ENCODE assay signal across 1 cellular context in genomic region chr11:108008656-108009496, GRCh38.
TF ChIP-seq lines count a peak whose summit lies in the region.

Gene CUL5 (plus strand): TSS chr11:108008898. CDS start chr11:108009349, 451 bp downstream.

TF ChIP-seq in HepG2, 621 proteins besides CTCF, POLR2A, EP300 and RAD21 (continued from another document and continues in another):
- TF ChIP-seq SSRP1 (CRISPR knock-in tag; IDR thresholded peaks at IDR 0.05), result no peak
- no peak; the same call in 1 of the 2 replicates for TF ChIP-seq KIAA2018 (CRISPR knock-in tag; IDR thresholded peaks at IDR 0.05; ENCODE audit: borderline replicate concordance)
- no peak; the same call in 1 of the 2 replicates for TF ChIP-seq ZUFSP (CRISPR knock-in tag; IDR thresholded peaks at IDR 0.05; ENCODE audit: borderline replicate concordance)
- no peak for TF ChIP-seq ZNF292 (CRISPR knock-in tag; IDR thresholded peaks at IDR 0.05; ENCODE audit: borderline replicate concordance, low read depth)
- peak; percentile 72 for TF ChIP-seq ZMYM2 (CRISPR knock-in tag; IDR thresholded peaks at IDR 0.05)
- TF ChIP-seq MIER3 (CRISPR knock-in tag; IDR thresholded peaks at IDR 0.05; ENCODE audit: borderline replicate concordance), result 0 out of 2 replicates have a peak, but pooled peaks have one; percentile 14
- TF ChIP-seq, protein P1, sequence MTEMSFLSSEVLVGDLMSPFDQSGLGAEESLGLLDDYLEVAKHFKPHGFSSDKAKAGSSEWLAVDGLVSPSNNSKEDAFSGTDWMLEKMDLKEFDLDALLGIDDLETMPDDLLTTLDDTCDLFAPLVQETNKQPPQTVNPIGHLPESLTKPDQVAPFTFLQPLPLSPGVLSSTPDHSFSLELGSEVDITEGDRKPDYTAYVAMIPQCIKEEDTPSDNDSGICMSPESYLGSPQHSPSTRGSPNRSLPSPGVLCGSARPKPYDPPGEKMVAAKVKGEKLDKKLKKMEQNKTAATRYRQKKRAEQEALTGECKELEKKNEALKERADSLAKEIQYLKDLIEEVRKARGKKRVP (CRISPR knock-in tag; IDR thresholded peaks at IDR 0.05), result peak in 1 of 2 experiments; percentile 76; a peak in 2 of 4 replicates
- peak; percentile 84 for TF ChIP-seq ZNF160 (CRISPR knock-in tag; IDR thresholded peaks at IDR 0.05)
- peak; percentile 85; the same call in 1 of the 2 replicates for TF ChIP-seq ZNF598 (CRISPR knock-in tag; IDR thresholded peaks at IDR 0.05; ENCODE audit: borderline replicate concordance)
- TF ChIP-seq, protein P2, sequence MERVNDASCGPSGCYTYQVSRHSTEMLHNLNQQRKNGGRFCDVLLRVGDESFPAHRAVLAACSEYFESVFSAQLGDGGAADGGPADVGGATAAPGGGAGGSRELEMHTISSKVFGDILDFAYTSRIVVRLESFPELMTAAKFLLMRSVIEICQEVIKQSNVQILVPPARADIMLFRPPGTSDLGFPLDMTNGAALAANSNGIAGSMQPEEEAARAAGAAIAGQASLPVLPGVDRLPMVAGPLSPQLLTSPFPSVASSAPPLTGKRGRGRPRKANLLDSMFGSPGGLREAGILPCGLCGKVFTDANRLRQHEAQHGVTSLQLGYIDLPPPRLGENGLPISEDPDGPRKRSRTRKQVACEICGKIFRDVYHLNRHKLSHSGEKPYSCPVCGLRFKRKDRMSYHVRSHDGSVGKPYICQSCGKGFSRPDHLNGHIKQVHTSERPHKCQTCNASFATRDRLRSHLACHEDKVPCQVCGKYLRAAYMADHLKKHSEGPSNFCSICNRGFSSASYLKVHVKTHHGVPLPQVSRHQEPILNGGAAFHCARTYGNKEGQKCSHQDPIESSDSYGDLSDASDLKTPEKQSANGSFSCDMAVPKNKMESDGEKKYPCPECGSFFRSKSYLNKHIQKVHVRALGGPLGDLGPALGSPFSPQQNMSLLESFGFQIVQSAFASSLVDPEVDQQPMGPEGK (CRISPR knock-in tag; IDR thresholded peaks at IDR 0.05), result peak; percentile 26; the same call in 1 of the 2 replicates
- TF ChIP-seq IRF2 (CRISPR knock-in tag; IDR thresholded peaks at IDR 0.05), result peak; percentile 12; the same call in 1 of the 2 replicates
- no peak for TF ChIP-seq ZKSCAN1 (IDR thresholded peaks at IDR 0.05; ENCODE audit: low read length)
- no peak; the same call in 1 of the 2 replicates for TF ChIP-seq ZNF737 (CRISPR knock-in tag; IDR thresholded peaks at IDR 0.05; ENCODE audit: borderline replicate concordance)
- TF ChIP-seq, protein P3, sequence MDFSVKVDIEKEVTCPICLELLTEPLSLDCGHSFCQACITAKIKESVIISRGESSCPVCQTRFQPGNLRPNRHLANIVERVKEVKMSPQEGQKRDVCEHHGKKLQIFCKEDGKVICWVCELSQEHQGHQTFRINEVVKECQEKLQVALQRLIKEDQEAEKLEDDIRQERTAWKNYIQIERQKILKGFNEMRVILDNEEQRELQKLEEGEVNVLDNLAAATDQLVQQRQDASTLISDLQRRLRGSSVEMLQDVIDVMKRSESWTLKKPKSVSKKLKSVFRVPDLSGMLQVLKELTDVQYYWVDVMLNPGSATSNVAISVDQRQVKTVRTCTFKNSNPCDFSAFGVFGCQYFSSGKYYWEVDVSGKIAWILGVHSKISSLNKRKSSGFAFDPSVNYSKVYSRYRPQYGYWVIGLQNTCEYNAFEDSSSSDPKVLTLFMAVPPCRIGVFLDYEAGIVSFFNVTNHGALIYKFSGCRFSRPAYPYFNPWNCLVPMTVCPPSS (IDR thresholded peaks at IDR 0.05), result no peak
- TF ChIP-seq HOXA5 (CRISPR knock-in tag; IDR thresholded peaks at IDR 0.05), result peak; percentile 86
- TF ChIP-seq SMAD1 (CRISPR knock-in tag; IDR thresholded peaks at IDR 0.05; ENCODE audit: borderline replicate concordance, low read depth), result no peak
- peak; percentile 76; the same call in 1 of the 2 replicates for TF ChIP-seq NFKBIZ (CRISPR knock-in tag; IDR thresholded peaks at IDR 0.05)
- TF ChIP-seq ZBTB7A (CRISPR knock-in tag; IDR thresholded peaks at IDR 0.05), result peak; percentile 53
- TF ChIP-seq, protein P4, sequence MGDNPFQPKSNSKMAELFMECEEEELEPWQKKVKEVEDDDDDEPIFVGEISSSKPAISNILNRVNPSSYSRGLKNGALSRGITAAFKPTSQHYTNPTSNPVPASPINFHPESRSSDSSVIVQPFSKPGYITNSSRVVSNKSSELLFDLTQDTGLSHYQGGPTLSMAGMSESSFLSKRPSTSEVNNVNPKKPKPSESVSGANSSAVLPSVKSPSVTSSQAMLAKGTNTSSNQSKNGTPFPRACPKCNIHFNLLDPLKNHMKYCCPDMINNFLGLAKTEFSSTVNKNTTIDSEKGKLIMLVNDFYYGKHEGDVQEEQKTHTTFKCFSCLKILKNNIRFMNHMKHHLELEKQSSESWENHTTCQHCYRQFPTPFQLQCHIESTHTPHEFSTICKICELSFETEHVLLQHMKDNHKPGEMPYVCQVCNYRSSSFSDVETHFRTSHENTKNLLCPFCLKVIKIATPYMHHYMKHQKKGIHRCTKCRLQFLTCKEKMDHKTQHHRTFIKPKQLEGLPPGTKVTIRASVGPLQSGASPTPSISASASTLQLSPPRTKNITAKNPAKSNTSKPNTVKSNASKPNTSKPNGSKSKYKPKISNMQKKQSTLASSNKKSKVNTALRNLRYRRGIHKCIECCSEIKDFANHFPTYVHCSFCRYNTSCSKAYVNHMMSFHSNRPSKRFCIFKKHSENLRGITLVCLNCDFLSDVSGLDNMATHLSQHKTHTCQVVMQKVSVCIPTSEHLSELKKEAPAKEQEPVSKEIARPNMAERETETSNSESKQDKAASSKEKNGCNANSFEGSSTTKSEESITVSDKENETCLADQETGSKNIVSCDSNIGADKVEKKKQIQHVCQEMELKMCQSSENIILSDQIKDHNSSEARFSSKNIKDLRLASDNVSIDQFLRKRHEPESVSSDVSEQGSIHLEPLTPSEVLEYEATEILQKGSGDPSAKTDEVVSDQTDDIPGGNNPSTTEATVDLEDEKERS (CRISPR knock-in tag; IDR thresholded peaks at IDR 0.05), result peak; percentile 78; the same call in 1 of the 2 replicates
- no peak for TF ChIP-seq MLLT10 (CRISPR knock-in tag; IDR thresholded peaks at IDR 0.05)
- no peak for TF ChIP-seq SMARCC2 (IDR thresholded peaks at IDR 0.05)
- 0 out of 2 replicates have a peak, but pooled peaks have one; percentile 28 for TF ChIP-seq POLR2AphosphoS2 (IDR thresholded peaks at IDR 0.05; ENCODE audit: low read depth, low read length)
- no peak for TF ChIP-seq ZNF34 (CRISPR knock-in tag; IDR thresholded peaks at IDR 0.05; ENCODE audit: borderline replicate concordance)
- TF ChIP-seq, protein P5, sequence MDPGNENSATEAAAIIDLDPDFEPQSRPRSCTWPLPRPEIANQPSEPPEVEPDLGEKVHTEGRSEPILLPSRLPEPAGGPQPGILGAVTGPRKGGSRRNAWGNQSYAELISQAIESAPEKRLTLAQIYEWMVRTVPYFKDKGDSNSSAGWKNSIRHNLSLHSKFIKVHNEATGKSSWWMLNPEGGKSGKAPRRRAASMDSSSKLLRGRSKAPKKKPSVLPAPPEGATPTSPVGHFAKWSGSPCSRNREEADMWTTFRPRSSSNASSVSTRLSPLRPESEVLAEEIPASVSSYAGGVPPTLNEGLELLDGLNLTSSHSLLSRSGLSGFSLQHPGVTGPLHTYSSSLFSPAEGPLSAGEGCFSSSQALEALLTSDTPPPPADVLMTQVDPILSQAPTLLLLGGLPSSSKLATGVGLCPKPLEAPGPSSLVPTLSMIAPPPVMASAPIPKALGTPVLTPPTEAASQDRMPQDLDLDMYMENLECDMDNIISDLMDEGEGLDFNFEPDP (CRISPR knock-in tag; conservative IDR thresholded peaks at IDR 0.05), result 0 out of 2 replicates have a peak, but pooled peaks have one; percentile 82
- no peak for TF ChIP-seq MTA3 (CRISPR knock-in tag; IDR thresholded peaks at IDR 0.05)
- 0 out of 2 replicates have a peak, but pooled peaks have one; percentile 54 for TF ChIP-seq ZNF33A (CRISPR knock-in tag; IDR thresholded peaks at IDR 0.05; ENCODE audit: borderline replicate concordance)
- no peak for TF ChIP-seq HMGA1 (CRISPR knock-in tag; conservative IDR thresholded peaks at IDR 0.05)
- TF ChIP-seq TCF12 (IDR thresholded peaks at IDR 0.05), result no peak
- peak; percentile 76; the same call in 1 of the 2 replicates for TF ChIP-seq TCF12 (CRISPR knock-in tag; IDR thresholded peaks at IDR 0.05)
- peak; percentile 68; the same call in 1 of the 2 replicates for TF ChIP-seq SIX4 (CRISPR knock-in tag; IDR thresholded peaks at IDR 0.05)
- peak; percentile 21; the same call in 1 of the 2 replicates for TF ChIP-seq PRMT3 (CRISPR knock-in tag; IDR thresholded peaks at IDR 0.05; ENCODE audit: borderline replicate concordance, low read depth)
- TF ChIP-seq ZNF12 (CRISPR knock-in tag; IDR thresholded peaks at IDR 0.05), result peak; percentile 57
- no peak for TF ChIP-seq NBN (conservative IDR thresholded peaks at IDR 0.05)
- no peak for TF ChIP-seq BCLAF1 (IDR thresholded peaks at IDR 0.05)
- TF ChIP-seq ZSCAN20 (CRISPR knock-in tag; IDR thresholded peaks at IDR 0.05; ENCODE audit: borderline replicate concordance), result no peak; the same call in 1 of the 2 replicates
- TF ChIP-seq RFX5 (IDR thresholded peaks at IDR 0.05; ENCODE audit: low read depth, low read length), result peak; percentile 44; the same call in 1 of the 2 replicates
- 0 out of 2 replicates have a peak, but pooled peaks have one; percentile 5 for TF ChIP-seq HMG20A (CRISPR knock-in tag; IDR thresholded peaks at IDR 0.05; ENCODE audit: borderline replicate concordance)
